In genomic region chr18:2302628-2303516, GRCh38 we compare ENCODE assay signal across 15 cellular contexts.
A peak's percentile ranks its signal among the peaks of the same experiment; 100 is the strongest.
DNase-seq lines count a peak whose midpoint lies in the region; ATAC-seq lines count a peak whose summit lies in the region.
"Had no signal": no experiment of that assay in that cellular context is flagged by ENCODE, and none has a peak within 500 bp of the region (broad histone marks: within the 10 kb centered on the region; RNA-seq: fewer than 3 reads in every experiment).

No MANE protein-coding gene starts in this region.

- no peaks in the 10 kb centered on the region for H3K36me3 ChIP-seq in ACC112 (ENCODE audit: insufficient read depth, low read length)
- H3K36me3 ChIP-seq: upper lobe of right lung had no signal

- peaks cover 31% of the 10 kb centered on the region for H3K4me1 ChIP-seq in ACC112 (ENCODE audit: control insufficient read depth, insufficient read depth, low read length, unreplicated experiment)
- H3K4me1 ChIP-seq: upper lobe of right lung had no signal

- peak overlapping the region; percentile 51 for H3K27ac ChIP-seq in ACC112 (ENCODE audit: low read depth, low read length)
- H3K27ac ChIP-seq: body of pancreas, upper lobe of right lung had no signal

- H3K27me3 ChIP-seq in ACC112 (ENCODE audit: insufficient read depth, low read length), result no peaks in the 10 kb centered on the region
- H3K27me3 ChIP-seq: upper lobe of right lung had no signal

- ATAC-seq in HG02759 (IDR thresholded peaks at IDR 0.05; ENCODE audit: unreplicated experiment), result no peak
- no peak for ATAC-seq in GM21576 (IDR thresholded peaks at IDR 0.05; ENCODE audit: unreplicated experiment)
- ATAC-seq: body of pancreas, upper lobe of right lung had no signal

- DNase-seq in HuH-7 (ENCODE audit: low spot score) (peak; percentile 15), amniotic epithelial cell (ENCODE audit: low read depth) (peak; percentile 14), iris pigment epithelial cell (ENCODE audit: low read depth) (peak; percentile 58), NCI-H345 (lab: John Stamatoyannopoulos, UW) (no peak)
- no peak for DNase-seq in stimulated activated CD4-positive, alpha-beta T cell treated with anti-CD3 and anti-CD28 coated beads, Interleukin-4, amount 100 ng/mL, for 1 hour
- DNase-seq: body of pancreas, H9, MM.1S, NCI-H526 treated with DMSO at 0.1 percent for 48 hours, retina, T-helper 2 cell, upper lobe of right lung had no signal

- H3K4me3 ChIP-seq in ACC112 (ENCODE audit: low read depth, low read length), result peak overlapping the region; percentile 18; the same call in 1 of the 2 replicates
- H3K4me3 ChIP-seq: body of pancreas, upper lobe of right lung had no signal

- H2AFZ ChIP-seq in ACC112 (ENCODE audit: low read length, unreplicated experiment), result peak overlapping the region; percentile 61

- H3K79me2 ChIP-seq in ACC112 (ENCODE audit: control insufficient read depth, insufficient read depth, low read length, unreplicated experiment), result no peaks in the 10 kb centered on the region

Comparison
In these comparisons a context has a peak if more than half of its experiments do, and no peak if none do; other contexts are left out.
1. DNase-seq: peak in HuH-7 (single experiment), amniotic epithelial cell (single experiment) and iris pigment epithelial cell (single experiment); none in stimulated activated CD4-positive, alpha-beta T cell treated with anti-CD3 and anti-CD28 coated beads, Interleukin-4, amount 100 ng/mL, for 1 hour (single experiment) and NCI-H345 (single experiment).